9 cellular contexts compared by ENCODE assay signal in the genomic region with DNA sequence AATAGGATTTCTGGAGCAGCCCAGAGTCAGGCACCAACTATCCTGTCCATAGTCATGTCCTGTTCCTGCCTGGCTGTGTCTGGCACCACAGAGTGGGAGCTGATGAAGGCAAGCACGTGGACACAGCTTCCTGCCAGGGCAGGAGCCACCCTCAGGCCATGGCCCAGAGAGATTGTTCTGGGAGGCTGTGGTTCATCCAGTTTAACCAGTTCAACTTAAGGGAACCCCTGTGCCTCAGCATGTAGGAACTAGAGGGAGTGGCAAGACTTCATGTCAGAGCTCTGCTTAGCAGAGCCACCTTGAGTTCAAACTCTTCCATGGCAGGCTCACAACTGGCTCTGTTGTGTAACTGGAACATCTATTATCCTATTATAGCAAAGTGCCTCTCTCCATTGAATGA.
DNase-seq lines count a peak whose midpoint lies in the region; ATAC-seq and TF ChIP-seq lines count a peak whose summit lies in the region.
"Had no signal": no experiment of that assay in that cellular context is flagged by ENCODE, and none has a peak within 500 bp of the region (broad histone marks: within the 10 kb centered on the region; RNA-seq: fewer than 3 reads in every experiment).

No MANE protein-coding gene starts in this region.

- no peaks in the 10 kb centered on the region for H3K36me3 ChIP-seq in breast epithelium
- no peaks in the 10 kb centered on the region for H3K36me3 ChIP-seq in transverse colon

- H3K27me3 ChIP-seq in breast epithelium (no peaks in the 10 kb centered on the region), transverse colon (no peaks in the 10 kb centered on the region)

- H3K27ac ChIP-seq in breast epithelium = peak overlapping the region; percentile 63 to 71
- no peak overlapping the region for H3K27ac ChIP-seq in transverse colon

- H3K4me1 ChIP-seq in breast epithelium (no peaks in the 10 kb centered on the region), transverse colon (peaks cover 0 to under 1% (median 0%) of the 10 kb centered on the region in 4 donors)

- no peaks in the 10 kb centered on the region for H3K27me3 Mint-ChIP-seq in activated T-helper 1 cell treated with anti-CD3 and anti-CD28 coated beads, Interleukin-12 subunit alpha, Interleukin-12 subunit beta, Interleukin-2, Interleukin-4 antibody, amounts not matched to agents 30 ng/mL and 10 ng/mL and 1 ng/mL, durations not matched to agents 14 hours and 24 hours and 36 hours (ENCODE audit: insufficient read depth)

- no peak for ATAC-seq in GM21515 (IDR thresholded peaks at IDR 0.05; ENCODE audit: unreplicated experiment)
- ATAC-seq: activated T-helper 17 cell treated with anti-CD3 and anti-CD28 coated beads, Interleukin-2, amount 50 U/mL, for 72 hours had no signal

- H3K9me3 ChIP-seq in breast epithelium = no peaks in the 10 kb centered on the region
- no peaks in the 10 kb centered on the region for H3K9me3 ChIP-seq in transverse colon

- TF ChIP-seq CTCF in breast epithelium (IDR thresholded peaks at IDR 0.05) (peak; percentile 18 to 61 (median 50)), transverse colon (IDR thresholded peaks at IDR 0.05) (peak in 1 of 5 experiments; percentile 5)

- TF ChIP-seq EP300 in transverse colon (IDR thresholded peaks at IDR 0.05; ENCODE audit: low read depth) = no peak

- H3K4me3 ChIP-seq in breast epithelium (no peak overlapping the region), transverse colon (no peak overlapping the region)

- H3K9me3 Mint-ChIP-seq in activated T-helper 1 cell treated with anti-CD3 and anti-CD28 coated beads, Interleukin-12 subunit alpha, Interleukin-12 subunit beta, Interleukin-2, Interleukin-4 antibody, amounts not matched to agents 30 ng/mL and 10 ng/mL and 1 ng/mL, durations not matched to agents 14 hours and 24 hours and 36 hours = no peaks in the 10 kb centered on the region

- in situ Hi-C loops in transverse colon (cut with MboI; ENCODE audit: low pct_ligation_motif_present in 1 of 4, low pct_unique_long_range_greater_than_20kb in 1 of 4, low sequenced_read_pairs in 3 of 4) = no loop called here

- intact Hi-C loops in breast epithelium (cut with DNase I; ENCODE audit: low total_unique reads) = no loop called here
- intact Hi-C loops in transverse colon (cut with DNase I; ENCODE audit: low total_unique reads) = no loop called here
- intact Hi-C loops in activated T-helper 1 cell treated with anti-CD3 and anti-CD28 coated beads, Interleukin-12 subunit alpha, Interleukin-12 subunit beta, Interleukin-2, Interleukin-4 antibody, amounts not matched to agents 30 ng/mL and 10 ng/mL and 1 ng/mL, durations not matched to agents 14 hours and 24 hours and 36 hours (cut with micrococcal nuclease) = no loop called here

- H3K27ac Mint-ChIP-seq in activated T-helper 1 cell treated with anti-CD3 and anti-CD28 coated beads, Interleukin-12 subunit alpha, Interleukin-12 subunit beta, Interleukin-2, Interleukin-4 antibody, amounts not matched to agents 30 ng/mL and 10 ng/mL and 1 ng/mL, durations not matched to agents 14 hours and 24 hours and 36 hours = no peak overlapping the region
- H3K27ac Mint-ChIP-seq: activated T-helper 17 cell treated with anti-CD3 and anti-CD28 coated beads, Interleukin-2, amount 50 U/mL, for 72 hours had no signal

- no peaks in the 10 kb centered on the region for H3K36me3 Mint-ChIP-seq in activated T-helper 1 cell treated with anti-CD3 and anti-CD28 coated beads, Interleukin-12 subunit alpha, Interleukin-12 subunit beta, Interleukin-2, Interleukin-4 antibody, amounts not matched to agents 30 ng/mL and 10 ng/mL and 1 ng/mL, durations not matched to agents 14 hours and 24 hours and 36 hours (ENCODE audit: low read depth)

- H3K4me3 Mint-ChIP-seq in activated T-helper 1 cell treated with anti-CD3 and anti-CD28 coated beads, Interleukin-12 subunit alpha, Interleukin-12 subunit beta, Interleukin-2, Interleukin-4 antibody, amounts not matched to agents 30 ng/mL and 10 ng/mL and 1 ng/mL, durations not matched to agents 14 hours and 24 hours and 36 hours = no peak overlapping the region
- H3K4me3 Mint-ChIP-seq: activated T-helper 17 cell treated with anti-CD3 and anti-CD28 coated beads, Interleukin-2, amount 50 U/mL, for 72 hours had no signal

- DNase-seq in NCI-H526 (lab: John Stamatoyannopoulos, UW) (peak; percentile 21 to 63), NCI-H526 treated with DMSO at 0.1 percent for 48 hours (lab: John Stamatoyannopoulos, UW) (no peak), breast epithelium (ENCODE audit: low spot score in 2 of 2) (peak; percentile 89 to 91), inferior parietal cortex (ENCODE audit: extremely low spot score) (peak; percentile 56), transverse colon (peak; percentile 11), COR-L47 (lab: John Stamatoyannopoulos, UW) (no peak)
- DNase-seq in activated T-helper 1 cell treated with anti-CD3 and anti-CD28 coated beads, Interleukin-12 subunit alpha, Interleukin-12 subunit beta, Interleukin-2, Interleukin-4 antibody, amounts not matched to agents 30 ng/mL and 10 ng/mL and 1 ng/mL, durations not matched to agents 14 hours and 24 hours and 36 hours (ENCODE audit: low spot score) = no peak

- H3K4me1 Mint-ChIP-seq in activated T-helper 1 cell treated with anti-CD3 and anti-CD28 coated beads, Interleukin-12 subunit alpha, Interleukin-12 subunit beta, Interleukin-2, Interleukin-4 antibody, amounts not matched to agents 30 ng/mL and 10 ng/mL and 1 ng/mL, durations not matched to agents 14 hours and 24 hours and 36 hours (ENCODE audit: low read depth) = no peaks in the 10 kb centered on the region
- H3K4me1 Mint-ChIP-seq: activated T-helper 17 cell treated with anti-CD3 and anti-CD28 coated beads, Interleukin-2, amount 50 U/mL, for 72 hours had no signal

- TF ChIP-seq POLR2A in breast epithelium (IDR thresholded peaks at IDR 0.05) (no peak), transverse colon (IDR thresholded peaks at IDR 0.05) (no peak)

- WGBS in transverse colon (ENCODE audit: low coverage in 1 of 2), 2 donors = 33% methylated on average over 1 of the region's 1 CpG; no CpG with 5 or more reads in 1 of the 2 donors

Comparison
In these comparisons a context has a peak if more than half of its experiments do, and no peak if none do; other contexts are left out.
1. DNase-seq: peak in NCI-H526 (2 of 2), breast epithelium (2 of 2), inferior parietal cortex (single experiment) and transverse colon (single experiment); none in NCI-H526 treated with DMSO at 0.1 percent for 48 hours (single experiment), COR-L47 (single experiment) and activated T-helper 1 cell treated with anti-CD3 and anti-CD28 coated beads, Interleukin-12 subunit alpha, Interleukin-12 subunit beta, Interleukin-2, Interleukin-4 antibody, amounts not matched to agents 30 ng/mL and 10 ng/mL and 1 ng/mL, durations not matched to agents 14 hours and 24 hours and 36 hours (single experiment).
2. H3K27ac ChIP-seq: peak in breast epithelium (2 of 2); none in transverse colon (0 of 4).